1 cellular context compared by ENCODE assay signal in genomic region chr7:52017802-52018679, GRCh38.
TF ChIP-seq lines count a peak whose summit lies in the region.

No MANE protein-coding gene starts in this region.

TF ChIP-seq in HepG2, 621 proteins besides CTCF, POLR2A, EP300 and RAD21 (continued from another document):
- TF ChIP-seq LBX2 (CRISPR knock-in tag; IDR thresholded peaks at IDR 0.05; ENCODE audit: borderline replicate concordance) (no peak), MAFG (CRISPR knock-in tag; IDR thresholded peaks at IDR 0.05) (no peak), ZNF75D (CRISPR knock-in tag; IDR thresholded peaks at IDR 0.05; ENCODE audit: borderline replicate concordance) (no peak), THRA (CRISPR knock-in tag; IDR thresholded peaks at IDR 0.05; ENCODE audit: borderline replicate concordance) (no peak), ZBTB3 (CRISPR knock-in tag; IDR thresholded peaks at IDR 0.05; ENCODE audit: borderline replicate concordance, low read depth) (no peak), KLF6 (CRISPR knock-in tag; IDR thresholded peaks at IDR 0.05) (no peak), AKAP8 (CRISPR knock-in tag; IDR thresholded peaks at IDR 0.05) (no peak), ZBTB4 (CRISPR knock-in tag; IDR thresholded peaks at IDR 0.05; ENCODE audit: borderline replicate concordance) (no peak), ZNF557 (CRISPR knock-in tag; IDR thresholded peaks at IDR 0.05) (no peak), TBL1XR1 (IDR thresholded peaks at IDR 0.05; ENCODE audit: borderline replicate concordance, low read length, partially characterized antibody) (no peak), YEATS4 (CRISPR knock-in tag; IDR thresholded peaks at IDR 0.05; ENCODE audit: borderline replicate concordance) (no peak), CEBPG (CRISPR knock-in tag; IDR thresholded peaks at IDR 0.05) (peak; percentile 88), TBX3 (IDR thresholded peaks at IDR 0.05; ENCODE audit: borderline replicate concordance) (no peak), AGO2 (optimal IDR thresholded peaks at IDR 0.05; ENCODE audit: low read depth, low read length) (no peak), ATF2 (CRISPR knock-in tag; IDR thresholded peaks at IDR 0.05) (no peak; the same call in 1 of the 2 replicates), SMC3 (IDR thresholded peaks at IDR 0.05; ENCODE audit: low read length) (peak; percentile 58), FOSL1 (CRISPR knock-in tag; IDR thresholded peaks at IDR 0.05; ENCODE audit: borderline replicate concordance) (no peak)
- TF ChIP-seq, protein P1, sequence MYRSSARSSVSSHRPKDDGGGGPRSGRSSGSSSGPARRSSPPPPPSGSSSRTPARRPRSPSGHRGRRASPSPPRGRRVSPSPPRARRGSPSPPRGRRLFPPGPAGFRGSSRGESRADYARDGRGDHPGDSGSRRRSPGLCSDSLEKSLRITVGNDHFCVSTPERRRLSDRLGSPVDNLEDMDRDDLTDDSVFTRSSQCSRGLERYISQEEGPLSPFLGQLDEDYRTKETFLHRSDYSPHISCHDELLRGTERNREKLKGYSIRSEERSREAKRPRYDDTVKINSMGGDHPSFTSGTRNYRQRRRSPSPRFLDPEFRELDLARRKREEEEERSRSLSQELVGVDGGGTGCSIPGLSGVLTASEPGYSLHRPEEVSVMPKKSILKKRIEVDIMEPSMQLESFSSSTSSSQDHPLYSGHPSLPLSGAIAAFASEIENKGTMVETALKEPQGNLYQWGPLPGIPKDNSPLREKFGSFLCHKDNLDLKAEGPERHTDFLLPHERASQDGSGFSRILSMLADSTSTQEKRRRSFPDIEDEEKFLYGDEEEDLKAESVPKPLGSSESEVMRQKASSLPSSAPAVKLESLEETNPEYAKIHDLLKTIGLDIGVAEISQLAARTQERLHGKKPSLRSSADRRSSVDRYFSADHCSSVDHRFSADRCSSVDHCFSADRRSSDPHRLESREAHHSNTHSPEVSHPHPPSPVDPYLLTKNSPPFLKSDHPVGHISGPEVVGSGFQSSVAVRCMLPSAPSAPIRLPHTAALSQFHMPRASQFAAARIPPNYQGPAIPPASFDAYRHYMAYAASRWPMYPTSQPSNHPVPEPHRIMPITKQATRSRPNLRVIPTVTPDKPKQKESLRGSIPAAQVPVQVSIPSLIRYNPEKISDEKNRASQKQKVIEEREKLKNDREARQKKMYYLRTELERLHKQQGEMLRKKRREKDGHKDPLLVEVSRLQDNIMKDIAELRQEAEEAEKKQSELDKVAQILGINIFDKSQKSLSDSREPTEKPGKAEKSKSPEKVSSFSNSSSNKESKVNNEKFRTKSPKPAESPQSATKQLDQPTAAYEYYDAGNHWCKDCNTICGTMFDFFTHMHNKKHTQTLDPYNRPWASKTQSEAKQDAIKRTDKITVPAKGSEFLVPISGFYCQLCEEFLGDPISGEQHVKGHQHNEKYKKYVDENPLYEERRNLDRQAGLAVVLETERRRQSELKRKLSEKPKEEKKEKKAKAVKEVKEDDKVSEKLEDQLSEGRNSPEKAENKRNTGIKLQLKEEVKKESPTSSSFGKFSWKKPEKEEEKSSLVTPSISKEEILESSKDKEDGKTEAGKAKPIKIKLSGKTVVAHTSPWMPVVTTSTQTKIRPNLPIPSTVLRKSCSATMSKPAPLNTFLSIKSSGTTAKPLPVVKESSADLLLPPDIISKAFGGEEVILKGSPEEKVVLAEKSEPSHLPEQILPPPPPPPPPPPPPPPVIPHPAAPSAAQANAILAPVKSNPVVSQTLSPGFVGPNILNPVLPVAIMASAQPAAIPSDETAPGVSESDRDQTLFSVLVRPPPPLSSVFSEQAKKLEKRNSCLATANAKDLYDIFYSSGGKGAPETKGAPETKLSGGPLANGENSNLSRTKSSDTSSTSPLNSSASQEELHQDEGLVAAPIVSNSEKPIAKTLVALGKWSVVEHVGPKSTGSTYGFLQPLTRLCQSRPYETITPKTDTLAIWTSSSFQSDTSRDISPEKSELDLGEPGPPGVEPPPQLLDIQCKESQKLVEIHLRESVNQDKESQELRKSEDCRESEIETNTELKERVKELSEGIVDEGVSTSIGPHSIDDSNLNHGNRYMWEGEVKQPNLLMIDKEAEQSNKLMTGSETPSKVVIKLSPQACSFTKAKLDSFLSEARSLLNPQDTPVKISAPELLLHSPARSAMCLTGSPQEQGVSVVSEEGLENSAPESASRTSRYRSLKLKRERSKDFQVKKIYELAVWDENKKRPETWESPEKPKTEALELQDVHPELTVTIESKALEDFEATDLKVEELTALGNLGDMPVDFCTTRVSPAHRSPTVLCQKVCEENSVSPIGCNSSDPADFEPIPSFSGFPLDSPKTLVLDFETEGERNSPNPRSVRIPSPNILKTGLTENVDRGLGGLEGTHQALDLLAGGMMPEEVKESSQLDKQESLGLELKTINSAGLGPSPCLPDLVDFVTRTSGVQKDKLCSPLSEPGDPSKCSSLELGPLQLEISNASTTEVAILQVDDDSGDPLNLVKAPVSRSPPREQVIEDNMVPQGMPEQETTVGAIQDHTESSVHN (CRISPR knock-in tag; IDR thresholded peaks at IDR 0.05), result no peak
- TF ChIP-seq, protein P2, sequence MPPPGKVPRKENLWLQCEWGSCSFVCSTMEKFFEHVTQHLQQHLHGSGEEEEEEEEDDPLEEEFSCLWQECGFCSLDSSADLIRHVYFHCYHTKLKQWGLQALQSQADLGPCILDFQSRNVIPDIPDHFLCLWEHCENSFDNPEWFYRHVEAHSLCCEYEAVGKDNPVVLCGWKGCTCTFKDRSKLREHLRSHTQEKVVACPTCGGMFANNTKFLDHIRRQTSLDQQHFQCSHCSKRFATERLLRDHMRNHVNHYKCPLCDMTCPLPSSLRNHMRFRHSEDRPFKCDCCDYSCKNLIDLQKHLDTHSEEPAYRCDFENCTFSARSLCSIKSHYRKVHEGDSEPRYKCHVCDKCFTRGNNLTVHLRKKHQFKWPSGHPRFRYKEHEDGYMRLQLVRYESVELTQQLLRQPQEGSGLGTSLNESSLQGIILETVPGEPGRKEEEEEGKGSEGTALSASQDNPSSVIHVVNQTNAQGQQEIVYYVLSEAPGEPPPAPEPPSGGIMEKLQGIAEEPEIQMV (CRISPR knock-in tag; IDR thresholded peaks at IDR 0.05; ENCODE audit: low read depth), result no peak
